ENCODE assay signal across 14 cellular contexts in genomic region chr2:113962692-113963480, GRCh38.
DNase-seq lines count a peak whose midpoint lies in the region; ATAC-seq and TF ChIP-seq lines count a peak whose summit lies in the region.
"Had no signal": no experiment of that assay in that cellular context is flagged by ENCODE, and none has a peak within 500 bp of the region (broad histone marks: within the 10 kb centered on the region; RNA-seq: fewer than 3 reads in every experiment).

No MANE protein-coding gene starts in this region.

- H3K36me3 ChIP-seq in fibroblast of lung (ENCODE audit: control insufficient read depth, insufficient read depth, low read length) (no peaks in the 10 kb centered on the region), skeletal muscle satellite cell (ENCODE audit: insufficient read depth, low read length) (peaks cover 59% of the 10 kb centered on the region), colonic mucosa (no peaks in the 10 kb centered on the region)

- H4K20me1 ChIP-seq in fibroblast of lung (ENCODE audit: control insufficient read depth, extremely low read depth, insufficient read depth, low read length): no peaks in the 10 kb centered on the region

- POLR2A ChIA-PET in T-cell (lab: Charles Lee): no interaction called here

- no peak overlapping the region for H3K4me3 ChIP-seq in fibroblast of lung (replicated peaks in 1 of 4; ENCODE audit: control extremely low read depth in 1 of 4, insufficient read depth in 1 of 4, low read depth in 3 of 4, low read length in 4 of 4)
- H3K4me3 ChIP-seq in skeletal muscle satellite cell (ENCODE audit: low read length): no peak overlapping the region
- no peak overlapping the region for H3K4me3 ChIP-seq in colonic mucosa
- H3K4me3 ChIP-seq: BLaER1 treated with 17β-estradiol and CSF1 and Interleukin-3, amounts not matched to agents 10 nM and 100 nM; heart right ventricle had no signal

- CTCF ChIA-PET in activated naive CD4-positive, alpha-beta T cell treated with anti-CD3 and anti-CD28 coated beads for 36 hours (lab: Charles Lee): interaction anchor here (0.6 to 5.0 kb wide), 2 partner anchors 15 to 69 kb away, joined by 3 to 37 read pairs; no protein-coding TSS in a partner anchor
- CTCF ChIA-PET in T-cell (lab: Charles Lee): no interaction called here

- ATAC-seq in T-cell (replicated peaks in 1 of 4): no peak
- no peak for ATAC-seq in GM21447 (IDR thresholded peaks at IDR 0.05; ENCODE audit: unreplicated experiment)
- ATAC-seq: stimulated activated memory B cell treated with anti-CD40 and anti-IgM and Interleukin-4, amounts not matched to agents 10 μg/mL and 1 μg/mL and 100 μg/mL, for 72 hours had no signal

- no peaks in the 10 kb centered on the region for H3K27me3 ChIP-seq in fibroblast of lung (ENCODE audit: control insufficient read depth, insufficient read depth, low read length)
- no peaks in the 10 kb centered on the region for H3K27me3 ChIP-seq in skeletal muscle satellite cell (ENCODE audit: control insufficient read depth, insufficient read depth, low read length)
- no peaks in the 10 kb centered on the region for H3K27me3 ChIP-seq in colonic mucosa
- H3K27me3 ChIP-seq: BLaER1 treated with 17β-estradiol and CSF1 and Interleukin-3, amounts not matched to agents 10 nM and 100 nM; heart right ventricle had no signal

- H3K4me1 ChIP-seq in fibroblast of lung (ENCODE audit: control insufficient read depth, extremely low read depth, insufficient read depth, low read length): peaks cover 9% of the 10 kb centered on the region
- H3K4me1 ChIP-seq in skeletal muscle satellite cell (ENCODE audit: control insufficient read depth, insufficient read depth, low read length): peaks cover 13% of the 10 kb centered on the region
- no peaks in the 10 kb centered on the region for H3K4me1 ChIP-seq in colonic mucosa

- H3K4me1 Mint-ChIP-seq in activated naive CD4-positive, alpha-beta T cell treated with anti-CD3 and anti-CD28 coated beads for 36 hours (ENCODE audit: low read depth): peaks cover 21% of the 10 kb centered on the region
- peaks cover 3 to 7% (median 5%) of the 10 kb centered on the region in 3 donors for H3K4me1 Mint-ChIP-seq in T-cell

- peaks cover 8% of the 10 kb centered on the region for H3K36me3 Mint-ChIP-seq in activated naive CD4-positive, alpha-beta T cell treated with anti-CD3 and anti-CD28 coated beads for 36 hours (ENCODE audit: low read depth)
- H3K36me3 Mint-ChIP-seq in T-cell: peaks cover 22% of the 10 kb centered on the region

- H2AFZ ChIP-seq in fibroblast of lung (ENCODE audit: low read length): no peak overlapping the region

- DNase-seq in activated naive CD4-positive, alpha-beta T cell treated with anti-CD3 and anti-CD28 coated beads for 36 hours: no peak
- DNase-seq in activated naive CD4-positive, alpha-beta T cell treated with Interleukin-2 at 50 U/mL for 16 hours: no peak
- DNase-seq in T-cell (no peak), fibroblast of lung (ENCODE audit: low read depth in 2 of 2) (peak; percentile 74 to 81), occipital lobe (lab: John Stamatoyannopoulos, UW) (no peak), colonic mucosa (no peak)
- DNase-seq: activated CD8-positive, alpha-beta memory T cell treated with anti-CD3 and anti-CD28 coated beads for 24 hours; central memory CD4-positive, alpha-beta T cell; heart right ventricle; NCI-H748 treated with DMSO at 0.1 percent for 48 hours had no signal

- no peaks in the 10 kb centered on the region for H3K9me3 Mint-ChIP-seq in activated naive CD4-positive, alpha-beta T cell treated with anti-CD3 and anti-CD28 coated beads for 36 hours
- no peaks in the 10 kb centered on the region for H3K9me3 Mint-ChIP-seq in T-cell
- H3K9me3 Mint-ChIP-seq: stimulated activated memory B cell treated with anti-CD40 and anti-IgM and Interleukin-4, amounts not matched to agents 10 μg/mL and 1 μg/mL and 100 μg/mL, for 72 hours had no signal

- no peaks in the 10 kb centered on the region for H3K27me3 Mint-ChIP-seq in activated naive CD4-positive, alpha-beta T cell treated with anti-CD3 and anti-CD28 coated beads for 36 hours (ENCODE audit: low read depth)
- H3K27me3 Mint-ChIP-seq in T-cell: no peaks in the 10 kb centered on the region
- H3K27me3 Mint-ChIP-seq: stimulated activated memory B cell treated with anti-CD40 and anti-IgM and Interleukin-4, amounts not matched to agents 10 μg/mL and 1 μg/mL and 100 μg/mL, for 72 hours had no signal

- H3K27ac Mint-ChIP-seq in activated naive CD4-positive, alpha-beta T cell treated with anti-CD3 and anti-CD28 coated beads for 36 hours: peak overlapping the region; percentile 38
- peak overlapping the region; percentile 4 to 23 for H3K27ac Mint-ChIP-seq in T-cell
- H3K27ac Mint-ChIP-seq: stimulated activated memory B cell treated with anti-CD40 and anti-IgM and Interleukin-4, amounts not matched to agents 10 μg/mL and 1 μg/mL and 100 μg/mL, for 72 hours had no signal

- no peak overlapping the region for H3K4me3 Mint-ChIP-seq in activated naive CD4-positive, alpha-beta T cell treated with anti-CD3 and anti-CD28 coated beads for 36 hours
- H3K4me3 Mint-ChIP-seq in T-cell: no peak overlapping the region
- H3K4me3 Mint-ChIP-seq: stimulated activated memory B cell treated with anti-CD40 and anti-IgM and Interleukin-4, amounts not matched to agents 10 μg/mL and 1 μg/mL and 100 μg/mL, for 72 hours had no signal

- TF ChIP-seq CTCF in fibroblast of lung (conservative IDR thresholded peaks at IDR 0.05 in 1 of 2, IDR thresholded peaks at IDR 0.05 in 1 of 2; ENCODE audit: low read depth in 1 of 2, low read length in 2 of 2): no peak
- TF ChIP-seq CTCF in colonic mucosa (IDR thresholded peaks at IDR 0.05): no peak

- H3K9me3 ChIP-seq in fibroblast of lung (ENCODE audit: control insufficient read depth, insufficient read depth, low read depth, low read length): no peaks in the 10 kb centered on the region
- no peaks in the 10 kb centered on the region for H3K9me3 ChIP-seq in skeletal muscle satellite cell (replicated peaks; ENCODE audit: low read length)
- H3K9me3 ChIP-seq in colonic mucosa: no peaks in the 10 kb centered on the region
- H3K9me3 ChIP-seq: BLaER1 treated with 17β-estradiol and CSF1 and Interleukin-3, amounts not matched to agents 10 nM and 100 nM; heart right ventricle had no signal

- H3K9ac ChIP-seq in fibroblast of lung (ENCODE audit: insufficient read depth, low read length) (no peak overlapping the region), skeletal muscle satellite cell (ENCODE audit: low read depth, low read length) (no peak overlapping the region), colonic mucosa (ENCODE audit: low read depth in 2 of 2, low read length in 2 of 2) (no peak overlapping the region)
- H3K9ac ChIP-seq: BLaER1 treated with 17β-estradiol and CSF1 and Interleukin-3, amounts not matched to agents 10 nM and 100 nM had no signal

- H3K27ac ChIP-seq in fibroblast of lung (ENCODE audit: insufficient read depth, low read length) (peak overlapping the region; percentile 55), colonic mucosa (no peak overlapping the region)
- H3K27ac ChIP-seq: BLaER1 treated with 17β-estradiol and CSF1 and Interleukin-3, amounts not matched to agents 10 nM and 100 nM; heart right ventricle had no signal

- intact Hi-C loops in activated naive CD4-positive, alpha-beta T cell treated with anti-CD3 and anti-CD28 coated beads for 36 hours (cut with micrococcal nuclease): no loop called here
- intact Hi-C loops in colonic mucosa (cut with DNase I): no loop called here

- H3K4me2 ChIP-seq in fibroblast of lung (ENCODE audit: extremely low read depth, insufficient read depth, low read length) (no peak overlapping the region), skeletal muscle satellite cell (ENCODE audit: low read length) (peak overlapping the region; percentile 4)
- H3K4me2 ChIP-seq: BLaER1 treated with 17β-estradiol and CSF1 and Interleukin-3, amounts not matched to agents 10 nM and 100 nM had no signal

- H3K79me2 ChIP-seq in fibroblast of lung (ENCODE audit: control insufficient read depth, insufficient read depth, low read length): no peaks in the 10 kb centered on the region

Comparison
In these comparisons a context has a peak if more than half of its experiments do, and no peak if none do; other contexts are left out.
1. DNase-seq: peak in fibroblast of lung (2 of 2); none in activated naive CD4-positive, alpha-beta T cell treated with anti-CD3 and anti-CD28 coated beads for 36 hours (single experiment), activated naive CD4-positive, alpha-beta T cell treated with Interleukin-2 at 50 U/mL for 16 hours (single experiment), T-cell (0 of 34), occipital lobe (single experiment) and colonic mucosa (single experiment).